In the genomic region with DNA sequence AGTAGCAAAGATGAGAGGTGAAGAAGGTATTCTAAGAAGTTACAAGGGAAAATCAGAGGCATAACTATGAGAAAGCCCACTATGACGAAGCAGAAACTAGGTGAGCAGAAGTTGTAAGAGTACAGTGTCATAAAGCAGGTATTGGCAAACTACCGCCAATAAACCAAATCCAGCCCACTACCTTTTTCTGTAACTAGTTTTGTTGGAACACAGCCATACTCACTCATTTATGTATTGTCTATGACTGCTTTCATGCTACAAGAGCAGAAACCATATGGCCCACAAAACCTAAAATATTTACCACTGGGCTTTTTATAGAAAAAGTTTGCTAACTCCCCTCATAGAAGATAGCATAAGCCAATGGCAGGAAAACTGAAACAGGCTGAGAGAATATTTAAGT, we compare ENCODE assay signal across 24 cellular contexts. TPM values are rescaled to one million over a fixed set of nuclear protein-coding genes. Genes with fewer than 3 reads are reported as not detected.
DNase-seq lines count a peak whose midpoint lies in the region; ATAC-seq, FAIRE-seq and TF ChIP-seq lines count a peak whose summit lies in the region.
"Had no signal": no experiment of that assay in that cellular context is flagged by ENCODE, and none has a peak within 500 bp of the region (broad histone marks: within the 10 kb centered on the region; RNA-seq: fewer than 3 reads in every experiment).

No MANE protein-coding gene starts in this region.

- H3K9me3 Mint-ChIP-seq in activated T-cell treated with anti-CD3 and anti-CD28 coated beads, Interleukin-2, amount 50 U/mL, for 72 hours: no peaks in the 10 kb centered on the region
- no peaks in the 10 kb centered on the region for H3K9me3 Mint-ChIP-seq in stimulated activated effector memory CD8-positive, alpha-beta T cell treated with anti-CD3 and anti-CD28 coated beads, Interleukin-12 subunit alpha, Interleukin-12 subunit beta, amount 100 ng/mL, for 72 hours
- no peaks in the 10 kb centered on the region for H3K9me3 Mint-ChIP-seq in activated T-helper 2 cell treated with anti-CD3 and anti-CD28 coated beads, Interferon-gamma antibody, Interleukin-2, Interleukin-4, amounts not matched to agents 10 μg/mL and 5 μg/mL and 100 μg/mL, durations not matched to agents 14 hours and 24 hours and 36 hours
- H3K9me3 Mint-ChIP-seq: activated CD4-positive, alpha-beta memory T cell treated with anti-CD3 and anti-CD28 coated beads for 36 hours; CD14-positive monocyte; type B pancreatic cell had no signal

- peaks cover 0 to 8% (median 0%) of the 10 kb centered on the region in 4 donors for H3K27me3 ChIP-seq in pancreas
- H3K27me3 ChIP-seq: left lung, MG63, ovary had no signal

- H3K4me1 Mint-ChIP-seq in activated T-cell treated with anti-CD3 and anti-CD28 coated beads, Interleukin-2, amount 50 U/mL, for 72 hours (ENCODE audit: low read depth): no peaks in the 10 kb centered on the region
- peaks cover 13% of the 10 kb centered on the region for H3K4me1 Mint-ChIP-seq in stimulated activated effector memory CD8-positive, alpha-beta T cell treated with anti-CD3 and anti-CD28 coated beads, Interleukin-12 subunit alpha, Interleukin-12 subunit beta, amount 100 ng/mL, for 72 hours
- H3K4me1 Mint-ChIP-seq in activated T-helper 2 cell treated with anti-CD3 and anti-CD28 coated beads, Interferon-gamma antibody, Interleukin-2, Interleukin-4, amounts not matched to agents 10 μg/mL and 5 μg/mL and 100 μg/mL, durations not matched to agents 14 hours and 24 hours and 36 hours (ENCODE audit: low read depth): peaks cover 7% of the 10 kb centered on the region
- H3K4me1 Mint-ChIP-seq: CD14-positive monocyte had no signal

- no peaks in the 10 kb centered on the region for H3K4me1 ChIP-seq in pancreas
- H3K4me1 ChIP-seq: left lung had no signal

- peaks cover 1 to 5% of the 10 kb centered on the region in 2 donors for H3K36me3 Mint-ChIP-seq in activated T-cell treated with anti-CD3 and anti-CD28 coated beads, Interleukin-2, amount 50 U/mL, for 72 hours (ENCODE audit: insufficient read depth in 2 of 2)
- peaks cover 85% of the 10 kb centered on the region for H3K36me3 Mint-ChIP-seq in stimulated activated effector memory CD8-positive, alpha-beta T cell treated with anti-CD3 and anti-CD28 coated beads, Interleukin-12 subunit alpha, Interleukin-12 subunit beta, amount 100 ng/mL, for 72 hours
- peaks cover 48% of the 10 kb centered on the region for H3K36me3 Mint-ChIP-seq in activated T-helper 2 cell treated with anti-CD3 and anti-CD28 coated beads, Interferon-gamma antibody, Interleukin-2, Interleukin-4, amounts not matched to agents 10 μg/mL and 5 μg/mL and 100 μg/mL, durations not matched to agents 14 hours and 24 hours and 36 hours (ENCODE audit: low read depth)

- no peaks in the 10 kb centered on the region for H3K27me3 Mint-ChIP-seq in activated T-cell treated with anti-CD3 and anti-CD28 coated beads, Interleukin-2, amount 50 U/mL, for 72 hours (ENCODE audit: low read depth)
- H3K27me3 Mint-ChIP-seq in activated T-helper 2 cell treated with anti-CD3 and anti-CD28 coated beads, Interferon-gamma antibody, Interleukin-2, Interleukin-4, amounts not matched to agents 10 μg/mL and 5 μg/mL and 100 μg/mL, durations not matched to agents 14 hours and 24 hours and 36 hours (ENCODE audit: low read depth): no peaks in the 10 kb centered on the region
- H3K27me3 Mint-ChIP-seq: activated CD4-positive, alpha-beta memory T cell treated with anti-CD3 and anti-CD28 coated beads for 36 hours; type B pancreatic cell had no signal

- H3K27ac Mint-ChIP-seq in activated T-cell treated with anti-CD3 and anti-CD28 coated beads, Interleukin-2, amount 50 U/mL, for 72 hours: no peak overlapping the region
- no peak overlapping the region for H3K27ac Mint-ChIP-seq in stimulated activated effector memory CD8-positive, alpha-beta T cell treated with anti-CD3 and anti-CD28 coated beads, Interleukin-12 subunit alpha, Interleukin-12 subunit beta, amount 100 ng/mL, for 72 hours
- H3K27ac Mint-ChIP-seq in activated T-helper 2 cell treated with anti-CD3 and anti-CD28 coated beads, Interferon-gamma antibody, Interleukin-2, Interleukin-4, amounts not matched to agents 10 μg/mL and 5 μg/mL and 100 μg/mL, durations not matched to agents 14 hours and 24 hours and 36 hours: no peak overlapping the region
- H3K27ac Mint-ChIP-seq: activated CD4-positive, alpha-beta memory T cell treated with anti-CD3 and anti-CD28 coated beads for 36 hours; CD14-positive monocyte; type B pancreatic cell had no signal

- DNase-seq in activated T-cell treated with anti-CD3 and anti-CD28 coated beads, Interleukin-2, amount 50 U/mL, for 72 hours: peak in 1 of 2 donors; percentile 1
- DNase-seq in activated T-cell treated with anti-CD3 and anti-CD28 coated beads, Interleukin-2, amount 50 U/mL, for 1 hour: no peak
- DNase-seq in stimulated activated effector memory CD8-positive, alpha-beta T cell treated with anti-CD3 and anti-CD28 coated beads, Interleukin-12 subunit alpha, Interleukin-12 subunit beta, amount 100 ng/mL, for 72 hours (ENCODE audit: low spot score in 2 of 2): no peak
- DNase-seq in activated T-helper 2 cell treated with anti-CD3 and anti-CD28 coated beads, Interferon-gamma antibody, Interleukin-2, Interleukin-4, amounts not matched to agents 10 μg/mL and 5 μg/mL and 100 μg/mL, durations not matched to agents 14 hours and 24 hours and 36 hours (ENCODE audit: low spot score): no peak
- no peak for DNase-seq in activated effector memory CD4-positive, alpha-beta T cell treated with anti-CD3 and anti-CD28 coated beads, Interleukin-2, amount 50 U/mL, for 16 hours
- no peak for DNase-seq in pancreas
- DNase-seq: activated CD4-positive, alpha-beta memory T cell treated with anti-CD3 and anti-CD28 coated beads for 36 hours; anterior cingulate cortex; left lung; MG63; NCI-H187 treated with DMSO at 0.1 percent for 48 hours; NCI-H510A treated with DMSO at 0.1 percent for 48 hours; ovary; SK-N-SH had no signal

- no peaks in the 10 kb centered on the region for H3K9me3 ChIP-seq in pancreas
- H3K9me3 ChIP-seq: left lung, MG63, ovary, SK-N-SH had no signal

- intact Hi-C loops in activated T-helper 2 cell treated with anti-CD3 and anti-CD28 coated beads, Interferon-gamma antibody, Interleukin-2, Interleukin-4, amounts not matched to agents 10 μg/mL and 5 μg/mL and 100 μg/mL, durations not matched to agents 14 hours and 24 hours and 36 hours (cut with micrococcal nuclease): no loop called here
- intact Hi-C loops in pancreas (cut with DNase I): no loop called here

- H3K4me3 Mint-ChIP-seq in activated T-cell treated with anti-CD3 and anti-CD28 coated beads, Interleukin-2, amount 50 U/mL, for 72 hours: peak overlapping the region in 1 of 2 donors; percentile 58
- no peak overlapping the region for H3K4me3 Mint-ChIP-seq in stimulated activated effector memory CD8-positive, alpha-beta T cell treated with anti-CD3 and anti-CD28 coated beads, Interleukin-12 subunit alpha, Interleukin-12 subunit beta, amount 100 ng/mL, for 72 hours
- no peak overlapping the region for H3K4me3 Mint-ChIP-seq in activated T-helper 2 cell treated with anti-CD3 and anti-CD28 coated beads, Interferon-gamma antibody, Interleukin-2, Interleukin-4, amounts not matched to agents 10 μg/mL and 5 μg/mL and 100 μg/mL, durations not matched to agents 14 hours and 24 hours and 36 hours (ENCODE audit: low read depth)
- H3K4me3 Mint-ChIP-seq: activated CD4-positive, alpha-beta memory T cell treated with anti-CD3 and anti-CD28 coated beads for 36 hours; CD14-positive monocyte; type B pancreatic cell had no signal

- no peak overlapping the region for H3K27ac ChIP-seq in pancreas
- H3K27ac ChIP-seq: left lung, ovary had no signal

- no peak overlapping the region for H3K4me3 ChIP-seq in pancreas
- H3K4me3 ChIP-seq: left lung, MG63, ovary had no signal

- WGBS in pancreas, 2 donors: 77 to 91% methylated on average over 2 of the region's 2 CpGs

- no peaks in the 10 kb centered on the region for H3K36me3 ChIP-seq in pancreas
- H3K36me3 ChIP-seq: ovary had no signal

- peak; percentile 81 to 95 for ATAC-seq in activated T-cell treated with anti-CD3 and anti-CD28 coated beads, Interleukin-2, amount 50 U/mL, for 72 hours (replicated peaks in 1 of 2)
- ATAC-seq in HG02678 (IDR thresholded peaks at IDR 0.05; ENCODE audit: unreplicated experiment) (peak; percentile 82), HG03378 (IDR thresholded peaks at IDR 0.05; ENCODE audit: unreplicated experiment) (peak; percentile 81), pancreas (no peak)
- peak; percentile 62 for ATAC-seq in stimulated activated effector memory CD8-positive, alpha-beta T cell treated with anti-CD3 and anti-CD28 coated beads, Interleukin-12 subunit alpha, Interleukin-12 subunit beta, amount 100 ng/mL, for 72 hours
- ATAC-seq: left lung had no signal

- no peak for TF ChIP-seq CTCF in pancreas (IDR thresholded peaks at IDR 0.05)

- no peak for FAIRE-seq in pancreas (lab: Jason Lieb, UNC)
- FAIRE-seq: A204.1, endometrium, HTR-8/SVneo had no signal

RNA-seq across cellular contexts. Expression of gene ZCCHC13, which starts 31.8 kb away (rescaled TPM):
- total RNA-seq in activated T-cell treated with anti-CD3 and anti-CD28 coated beads, Interleukin-2, amount 50 U/mL, for 72 hours: not detected
- total RNA-seq in activated T-helper 2 cell treated with anti-CD3 and anti-CD28 coated beads, Interferon-gamma antibody, Interleukin-2, Interleukin-4, amounts not matched to agents 10 μg/mL and 5 μg/mL and 100 μg/mL, durations not matched to agents 14 hours and 24 hours and 36 hours: not detected in 2 replicates
- not detected for total RNA-seq in pancreas
- not detected for polyA plus RNA-seq in pancreas
- total RNA-seq: activated CD4-positive, alpha-beta memory T cell treated with anti-CD3 and anti-CD28 coated beads for 36 hours; chondrocyte; fibroblast of villous mesenchyme; left lung; ovary; skeletal muscle tissue had no signal
- polyA plus RNA-seq: CD14-positive monocyte, ovary, SK-N-SH had no signal

Comparison
In these comparisons a context has a peak if more than half of its experiments do, and no peak if none do; other contexts are left out.
1. ATAC-seq: peak in activated T-cell treated with anti-CD3 and anti-CD28 coated beads, Interleukin-2, amount 50 U/mL, for 72 hours (2 of 2), HG02678 (single experiment), HG03378 (single experiment) and stimulated activated effector memory CD8-positive, alpha-beta T cell treated with anti-CD3 and anti-CD28 coated beads, Interleukin-12 subunit alpha, Interleukin-12 subunit beta, amount 100 ng/mL, for 72 hours (single experiment); none in pancreas (0 of 4).